32 cellular contexts compared by ENCODE assay signal in the genomic region with DNA sequence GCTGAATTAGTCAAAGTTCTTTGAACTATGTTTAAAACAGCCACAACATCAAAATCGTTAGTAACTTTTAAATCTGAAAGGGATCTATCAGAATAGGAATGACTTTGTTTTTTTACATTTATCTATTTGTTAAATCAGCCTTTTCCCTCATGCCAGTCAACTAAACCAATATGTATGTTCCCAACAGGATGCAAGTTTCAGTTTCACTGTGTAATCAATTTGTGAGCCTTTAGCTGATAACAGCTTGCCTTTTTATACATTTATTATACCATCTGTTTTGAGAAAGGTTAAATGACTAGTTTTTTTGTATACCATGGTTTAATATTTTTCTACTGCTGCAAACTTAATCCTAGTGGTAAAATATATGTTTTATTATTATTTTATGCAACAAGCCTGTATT. TPM values are rescaled to one million over a fixed set of nuclear protein-coding genes. Genes with fewer than 3 reads are reported as not detected.
"Had no signal": no experiment of that assay in that cellular context is flagged by ENCODE, and none has a peak within 500 bp of the region (broad histone marks: within the 10 kb centered on the region; RNA-seq: fewer than 3 reads in every experiment).

No MANE protein-coding gene starts in this region.

- H3K9me3 ChIP-seq: adrenal gland, body of pancreas, colonic mucosa, esophagus squamous epithelium, gastroesophageal sphincter had no signal

- DNase-seq: activated CD4-positive, alpha-beta memory T cell treated with anti-CD3 and anti-CD28 coated beads for 36 hours; activated CD4-positive, alpha-beta T cell treated with anti-CD3 and anti-CD28 coated beads for 36 hours; activated CD4-positive, alpha-beta T cell treated with anti-CD3 and anti-CD28 coated beads, Interleukin-2, amount 10 ng/mL, durations not matched to agents 24 days and 14 days; activated CD4-positive, CD25-positive, alpha-beta regulatory T cell; activated CD4-positive, CD25-positive, alpha-beta regulatory T cell treated with anti-CD3 and anti-CD28 coated beads, Interleukin-2, amount 50 U/mL, for 72 hours; activated CD8-positive, alpha-beta memory T cell treated with anti-CD3 and anti-CD28 coated beads, Interleukin-2, amount 10 ng/mL, durations not matched to agents 7 days and 5 days; activated CD8-positive, alpha-beta memory T cell treated with anti-CD3 and anti-CD28 coated beads, Interleukin-2, amount 50 U/mL, for 4 hours; activated CD8-positive, alpha-beta T cell treated with anti-CD3 and anti-CD28 coated beads, Interleukin-2, amount 10 ng/mL, durations not matched to agents 7 days and 5 days; activated effector memory CD4-positive, alpha-beta T cell treated with anti-CD3 and anti-CD28 coated beads, Interleukin-2, amount 50 U/mL, for 16 hours; activated naive CD4-positive, alpha-beta T cell treated with anti-CD3 and anti-CD28 coated beads for 36 hours; activated naive CD8-positive, alpha-beta T cell treated with anti-CD3 and anti-CD28 coated beads for 36 hours; activated naive CD8-positive, alpha-beta T cell treated with anti-CD3 and anti-CD28 coated beads, Interleukin-2, amount 50 U/mL, for 24 hours; activated T-cell treated with anti-CD3 and anti-CD28 coated beads, Interleukin-2, amount 50 U/mL, for 1 hour; activated T-cell treated with anti-CD3 and anti-CD28 coated beads, Interleukin-2, amount 50 U/mL, for 48 hours; amygdala; aorta; body of pancreas; central memory CD4-positive, alpha-beta T cell; cerebellar nuclear complex; colonic mucosa; effector CD8-positive, alpha-beta T cell; esophagus squamous epithelium; foreskin melanocyte; T-helper 1 cell; T-helper 17 cell; T1000 had no signal

- H3K27me3 ChIP-seq: adrenal gland, body of pancreas, colonic mucosa, esophagus squamous epithelium, gastroesophageal sphincter had no signal

- ATAC-seq: activated CD4-positive, alpha-beta T cell treated with anti-CD3 and anti-CD28 coated beads for 36 hours; activated CD8-positive, alpha-beta memory T cell treated with anti-CD3 and anti-CD28 coated beads, Interleukin-2, amount 10 ng/mL, durations not matched to agents 7 days and 5 days; activated CD8-positive, alpha-beta T cell treated with anti-CD3 and anti-CD28 coated beads, Interleukin-2, amount 10 ng/mL, durations not matched to agents 7 days and 5 days; activated naive CD8-positive, alpha-beta T cell treated with anti-CD3 and anti-CD28 coated beads, Interleukin-2, amount 50 U/mL, for 24 hours; body of pancreas; gastroesophageal sphincter; T-helper 17 cell had no signal

- FAIRE-seq: endometrium, endothelial cell of umbilical vein had no signal

- H3K4me3 ChIP-seq: adrenal gland, body of pancreas, colonic mucosa, esophagus squamous epithelium, gastroesophageal sphincter had no signal

- H3K4me1 ChIP-seq: colonic mucosa had no signal

- H3K27ac ChIP-seq: colonic mucosa, epithelial cell of prostate, esophagus squamous epithelium, gastroesophageal sphincter had no signal

- H3K36me3 ChIP-seq: colonic mucosa had no signal

RNA-seq across cellular contexts. Expression of gene TICAM2, which starts 14.6 kb away (rescaled TPM):
- total RNA-seq: activated T-helper 2 cell treated with anti-CD3 and anti-CD28 coated beads, Interferon-gamma antibody, Interleukin-2, Interleukin-4, amounts not matched to agents 10 μg/mL and 5 μg/mL and 100 μg/mL, durations not matched to agents 14 hours and 24 hours and 36 hours had no signal
